Comparison of ENCODE assay signal across 24 cellular contexts in the genomic region with DNA sequence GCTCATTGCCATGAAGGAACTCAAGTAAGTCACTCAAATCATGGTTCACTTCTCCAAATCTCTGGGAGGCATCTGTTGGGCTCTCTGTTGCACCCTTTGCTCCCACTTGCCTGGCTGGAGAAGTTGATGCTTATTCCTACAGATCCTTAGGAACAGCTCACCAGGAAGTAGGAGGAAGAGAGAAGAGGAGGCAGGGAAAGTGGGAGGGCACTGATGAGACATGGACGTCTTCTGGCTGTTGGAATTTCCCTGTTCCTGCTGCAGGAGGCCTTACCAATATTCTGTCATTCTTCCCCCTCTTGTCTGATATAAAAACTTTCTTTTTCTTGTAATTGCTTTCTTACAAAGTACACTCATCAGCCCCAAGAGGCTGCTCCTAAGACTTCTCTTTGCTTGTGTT. TPM values are rescaled to one million over a fixed set of nuclear protein-coding genes. Genes with fewer than 3 reads are reported as not detected.
DNase-seq lines count a peak whose midpoint lies in the region; ATAC-seq, FAIRE-seq and TF ChIP-seq lines count a peak whose summit lies in the region.
"Had no signal": no experiment of that assay in that cellular context is flagged by ENCODE, and none has a peak within 500 bp of the region (broad histone marks: within the 10 kb centered on the region; RNA-seq: fewer than 3 reads in every experiment).

No MANE protein-coding gene starts in this region.

- H2AFZ ChIP-seq in HepG2 (ENCODE audit: low read length): no peak overlapping the region

- no peak for TF ChIP-seq CTCF in HepG2 (CRISPR knock-in tag; IDR thresholded peaks at IDR 0.05)
- no peak for TF ChIP-seq CTCF in right lobe of liver (IDR thresholded peaks at IDR 0.05)
- no peak for TF ChIP-seq CTCF in tibial nerve (IDR thresholded peaks at IDR 0.05)

- POLR2A ChIA-PET in HepG2 (lab: Yijun Ruan, JAX): no interaction called here

- 92% methylated on average over 1 of the region's 1 CpG for WGBS in HepG2 (ENCODE audit: low lambda C conversion rate)
- 69% methylated on average over 1 of the region's 1 CpG for WGBS in right lobe of liver (ENCODE audit: insufficient coverage, low coverage, low lambda C conversion rate, missing lambda C conversion rate)
- WGBS in tibial nerve, 2 donors: 20 to 33% methylated on average over 1 of the region's 1 CpG

- H3K27ac ChIP-seq in HepG2 (ENCODE audit: extremely low read length, insufficient read depth, low read length) (peak overlapping the region; percentile 70), right lobe of liver (no peak overlapping the region), tibial nerve (peak overlapping the region in 3 of 4 donors; percentile 51 to 80 (median 77))

- H3K4me2 ChIP-seq in HepG2 (ENCODE audit: low read depth, low read length): no peak overlapping the region

- H4K20me1 ChIP-seq in HepG2 (ENCODE audit: insufficient read depth, low read length): no peaks in the 10 kb centered on the region

- H3K9me3 ChIP-seq in HepG2 (ENCODE audit: low read length): no peaks in the 10 kb centered on the region
- H3K9me3 ChIP-seq in right lobe of liver: no peaks in the 10 kb centered on the region
- no peaks in the 10 kb centered on the region for H3K9me3 ChIP-seq in tibial nerve

- BruUV-seq in HepG2 (replicated peaks; lab: Mats Ljungman, UMichigan): no TSS peak

- no peak for TF ChIP-seq POLR2A in HepG2 (IDR thresholded peaks at IDR 0.05; ENCODE audit: insufficient read depth in 1 of 2, low read depth in 2 of 2, low read length in 2 of 2)
- TF ChIP-seq POLR2A in right lobe of liver (IDR thresholded peaks at IDR 0.05): no peak
- no peak for TF ChIP-seq POLR2A in tibial nerve (IDR thresholded peaks at IDR 0.05)

- no peak for TF ChIP-seq RAD21 in HepG2 (CRISPR knock-in tag; IDR thresholded peaks at IDR 0.05)

- intact Hi-C loops in HepG2 (cut with micrococcal nuclease; ENCODE audit: unreplicated experiment): loop anchor here (5.0 kb wide), 1 partner anchor 35 kb away; no protein-coding TSS in a partner anchor
- intact Hi-C loops in right lobe of liver (cut with DNase I): no loop called here

- H3K79me2 ChIP-seq in HepG2 (ENCODE audit: insufficient read depth, low read length): peaks cover 2% of the 10 kb centered on the region

- no peak overlapping the region for H3K9ac ChIP-seq in HepG2 (ENCODE audit: insufficient read depth, low read depth, low read length)

- CTCF ChIA-PET in HepG2 (lab: Yijun Ruan, JAX; ENCODE audit: low intra/inter-chr PET ratio, low total read pairs): no interaction called here

- H3K4me3 ChIP-seq in HepG2 (replicated peaks in 1 of 3; ENCODE audit: insufficient read depth in 1 of 3, low read depth in 2 of 3, low read length in 3 of 3): no peak overlapping the region
- no peak overlapping the region for H3K4me3 ChIP-seq in right lobe of liver
- H3K4me3 ChIP-seq in tibial nerve: no peak overlapping the region

- DNase-seq in HepG2 (ENCODE audit: low spot score) (no peak), right lobe of liver (no peak), kidney tubule cell (ENCODE audit: low spot score) (peak; percentile 68), pons (ENCODE audit: low spot score) (peak; percentile 24), tibial nerve (ENCODE audit: low spot score in 2 of 2) (no peak), HCEC 1CT (no peak)
- DNase-seq: 8988T; C1 segment of cervical spinal cord; CD8-positive, alpha-beta T cell; DMS153; GOT3; Kasumi-1; NCI-H1694; NCI-H2081; NCI-H446; NCI-H526 had no signal

- in situ Hi-C loops in HepG2 (cut with HindIII; ENCODE audit: extremely low pct_ligation_motif_present, low pct_unique_long_range_greater_than_20kb): no loop called here

- no peak for FAIRE-seq in HepG2 (lab: Jason Lieb, UNC)
- FAIRE-seq: G401.6, GM12892 had no signal

- H3K4me1 ChIP-seq in HepG2 (ENCODE audit: insufficient read depth, low read length): peaks cover 71% of the 10 kb centered on the region
- H3K4me1 ChIP-seq in right lobe of liver: no peaks in the 10 kb centered on the region
- H3K4me1 ChIP-seq in tibial nerve: peaks cover 0 to 66% (median 21%) of the 10 kb centered on the region in 4 donors

- TF ChIP-seq EP300 in HepG2 (IDR thresholded peaks at IDR 0.05; ENCODE audit: low read depth in 2 of 2, low read length in 2 of 2) (no peak), HepG2 (CRISPR knock-in tag; IDR thresholded peaks at IDR 0.05; ENCODE audit: borderline replicate concordance) (no peak), tibial nerve (IDR thresholded peaks at IDR 0.05) (no peak)

- H3K36me3 ChIP-seq in HepG2 (replicated peaks in 1 of 2; ENCODE audit: control insufficient read depth in 1 of 2, insufficient read depth in 2 of 2, low read length in 2 of 2) (peaks cover 14 to 31% of the 10 kb centered on the region in 2 experiments), right lobe of liver (peaks cover under 1 to 40% (median 13%) of the 10 kb centered on the region in 4 donors), tibial nerve (peaks cover 0 to 64% (median 5%) of the 10 kb centered on the region in 3 donors)

- ATAC-seq in HepG2 (no peak), right lobe of liver (no peak), GM18519 (IDR thresholded peaks at IDR 0.05; ENCODE audit: low FRiP score, unreplicated experiment) (no peak), GM19452 (IDR thresholded peaks at IDR 0.05; ENCODE audit: unreplicated experiment) (no peak)
- ATAC-seq: CD8-positive, alpha-beta T cell; HCT116; Right ventricle myocardium inferior had no signal

- H3K27me3 ChIP-seq in HepG2 (ENCODE audit: control insufficient read depth in 1 of 2, insufficient read depth in 2 of 2, low read length in 2 of 2) (no peaks in the 10 kb centered on the region), right lobe of liver (no peaks in the 10 kb centered on the region), tibial nerve (no peaks in the 10 kb centered on the region)

RNA-seq across cellular contexts. Expression of gene POLR2F, which starts 13.6 kb away (rescaled TPM):
- total RNA-seq in HepG2 (2016; rRNA removed; fragmentation: Illumina TruSeq; extraction: Trizol) (135 and 147 TPM in 2 replicates), right lobe of liver (10 to 100 TPM; 42.4 to 60.5 (median 56.3) TPM), tibial nerve (100 to 1,000 TPM in 3 of 4 donors, 10 to 100 TPM in 1; 54.7 to 181 (median 120) TPM)
- 107 and 130 TPM in 2 replicates for total RNA-seq in HepG2 (2016; cell fraction: cytosol; rRNA removed; fragmentation: Illumina TruSeq; extraction: Trizol; ENCODE audit: low read depth)
- 141 and 150 TPM in 2 replicates for total RNA-seq in HepG2 (2016; cell fraction: insoluble cytoplasmic fraction; rRNA removed; fragmentation: Illumina TruSeq; extraction: Trizol)
- 184 and 188 TPM in 2 replicates for total RNA-seq in HepG2 (2016; cell fraction: membrane; rRNA removed; fragmentation: Illumina TruSeq; extraction: Trizol)
- 49.0 and 50.7 TPM in 2 replicates for total RNA-seq in HepG2 (2016; cell fraction: nucleus; rRNA removed; fragmentation: Illumina TruSeq; extraction: Trizol)
- polyA plus RNA-seq in HepG2 (2011; rRNA removed): 136 and 158 TPM in 2 replicates
- polyA plus RNA-seq in HepG2 (2011; cell fraction: cytosol; rRNA removed): 155 and 221 TPM in 2 replicates
- 72.1 and 83.3 TPM in 2 replicates for polyA plus RNA-seq in HepG2 (2011; cell fraction: nucleus; rRNA removed)
- polyA plus RNA-seq in HepG2 (2012): 135 and 152 TPM in 2 replicates
- 196 and 219 TPM in 2 replicates for polyA plus RNA-seq in HepG2 (2016; cell fraction: cytosol; fragmentation: Illumina TruSeq; extraction: Trizol; ENCODE audit: low read depth)
- 220 TPM in 2 replicates for polyA plus RNA-seq in HepG2 (2016; cell fraction: insoluble cytoplasmic fraction; fragmentation: Illumina TruSeq; extraction: Trizol; ENCODE audit: low read depth)
- polyA plus RNA-seq in HepG2 (2016; cell fraction: membrane; fragmentation: Illumina TruSeq; extraction: Trizol; ENCODE audit: low read depth): 238 and 251 TPM in 2 replicates
- 117 and 120 TPM in 2 replicates for polyA plus RNA-seq in HepG2 (2016; cell fraction: nucleus; fragmentation: Illumina TruSeq; extraction: Trizol; ENCODE audit: insufficient read depth, low read depth)
- polyA minus RNA-seq in HepG2 (2011; rRNA and poly(A)+ RNA removed; ENCODE audit: low replicate concordance): 30.1 and 40.6 TPM in 2 replicates
- polyA minus RNA-seq in HepG2 (2011; cell fraction: cytosol; rRNA and poly(A)+ RNA removed): 33.1 TPM in 2 replicates
- 14.9 and 15.7 TPM in 2 replicates for polyA minus RNA-seq in HepG2 (2011; cell fraction: nucleus; rRNA and poly(A)+ RNA removed)

RNA-seq across cellular contexts. Expression of gene C22orf23, which starts 13.7 kb away (rescaled TPM):
- total RNA-seq in HepG2 (2016; rRNA removed; fragmentation: Illumina TruSeq; extraction: Trizol): 0.24 and 0.32 TPM in 2 replicates
- total RNA-seq in HepG2 (2016; cell fraction: cytosol; rRNA removed; fragmentation: Illumina TruSeq; extraction: Trizol; ENCODE audit: low read depth): 0.40 and 0.44 TPM in 2 replicates
- 0.22 and 0.28 TPM in 2 replicates for total RNA-seq in HepG2 (2016; cell fraction: insoluble cytoplasmic fraction; rRNA removed; fragmentation: Illumina TruSeq; extraction: Trizol)
- 0.68 and 1.1 TPM in 2 replicates for total RNA-seq in HepG2 (2016; cell fraction: membrane; rRNA removed; fragmentation: Illumina TruSeq; extraction: Trizol)
- total RNA-seq in HepG2 (2016; cell fraction: nucleus; rRNA removed; fragmentation: Illumina TruSeq; extraction: Trizol): 0.50 TPM in 2 replicates
- 0.21 and 0.24 TPM in 2 replicates for polyA plus RNA-seq in HepG2 (2011; rRNA removed)
- polyA plus RNA-seq in HepG2 (2011; cell fraction: cytosol; rRNA removed): 0.13 and 0.25 TPM in 2 replicates
- polyA plus RNA-seq in HepG2 (2011; cell fraction: nucleus; rRNA removed): 0.34 and 0.45 TPM in 2 replicates
- polyA plus RNA-seq in HepG2 (2012): 0.21 and 0.31 TPM in 2 replicates
- 0.36 and 0.62 TPM in 2 replicates for polyA plus RNA-seq in HepG2 (2016; cell fraction: cytosol; fragmentation: Illumina TruSeq; extraction: Trizol; ENCODE audit: low read depth)
- polyA plus RNA-seq in HepG2 (2016; cell fraction: insoluble cytoplasmic fraction; fragmentation: Illumina TruSeq; extraction: Trizol; ENCODE audit: low read depth): 0.39 and 0.41 TPM in 2 replicates
- polyA plus RNA-seq in HepG2 (2016; cell fraction: membrane; fragmentation: Illumina TruSeq; extraction: Trizol; ENCODE audit: low read depth): 0.43 and 0.85 TPM in 2 replicates
- 0.55 TPM in 1 of 2 replicates, not detected in the other for polyA plus RNA-seq in HepG2 (2016; cell fraction: nucleus; fragmentation: Illumina TruSeq; extraction: Trizol; ENCODE audit: insufficient read depth, low read depth)
- polyA minus RNA-seq in HepG2 (2011; rRNA and poly(A)+ RNA removed; ENCODE audit: low replicate concordance): 0.21 and 0.34 TPM in 2 replicates
- polyA minus RNA-seq in HepG2 (2011; cell fraction: cytosol; rRNA and poly(A)+ RNA removed): not detected in 2 replicates
- polyA minus RNA-seq in HepG2 (2011; cell fraction: nucleus; rRNA and poly(A)+ RNA removed): 0.77 TPM in 1 of 2 replicates, not detected in the other
- under 1 TPM in 1 of 6 experiments, not detected in 5; 0.40 TPM for total RNA-seq in right lobe of liver
- under 1 TPM in 1 of 4 donors, not detected in 3; 0.21 TPM for total RNA-seq in tibial nerve
- total RNA-seq: MCF 10A had no signal

RNA-seq across cellular contexts. Expression of gene SOX10, which starts 17.2 kb away (rescaled TPM):
- total RNA-seq in HepG2 (2016; rRNA removed; fragmentation: Illumina TruSeq; extraction: Trizol) (not detected in 2 replicates), right lobe of liver (under 1 TPM in 2 of 6 experiments, not detected in 4; 0.24 to 0.29 TPM), tibial nerve (10 to 100 TPM; 59.9 to 94.0 (median 84.2) TPM)
- not detected in 2 replicates for total RNA-seq in HepG2 (2016; cell fraction: cytosol; rRNA removed; fragmentation: Illumina TruSeq; extraction: Trizol; ENCODE audit: low read depth)
- total RNA-seq in HepG2 (2016; cell fraction: insoluble cytoplasmic fraction; rRNA removed; fragmentation: Illumina TruSeq; extraction: Trizol): not detected in 2 replicates
- not detected in 2 replicates for total RNA-seq in HepG2 (2016; cell fraction: membrane; rRNA removed; fragmentation: Illumina TruSeq; extraction: Trizol)
- not detected in 2 replicates for total RNA-seq in HepG2 (2016; cell fraction: nucleus; rRNA removed; fragmentation: Illumina TruSeq; extraction: Trizol)
- not detected in 2 replicates for polyA plus RNA-seq in HepG2 (2011; rRNA removed)
- not detected in 2 replicates for polyA plus RNA-seq in HepG2 (2011; cell fraction: cytosol; rRNA removed)
- not detected in 2 replicates for polyA plus RNA-seq in HepG2 (2011; cell fraction: nucleus; rRNA removed)
- 0.04 TPM in 1 of 2 replicates, not detected in the other for polyA plus RNA-seq in HepG2 (2012)
- polyA plus RNA-seq in HepG2 (2016; cell fraction: cytosol; fragmentation: Illumina TruSeq; extraction: Trizol; ENCODE audit: low read depth): not detected in 2 replicates
- polyA plus RNA-seq in HepG2 (2016; cell fraction: insoluble cytoplasmic fraction; fragmentation: Illumina TruSeq; extraction: Trizol; ENCODE audit: low read depth): not detected in 2 replicates
- not detected in 2 replicates for polyA plus RNA-seq in HepG2 (2016; cell fraction: membrane; fragmentation: Illumina TruSeq; extraction: Trizol; ENCODE audit: low read depth)
- not detected in 2 replicates for polyA plus RNA-seq in HepG2 (2016; cell fraction: nucleus; fragmentation: Illumina TruSeq; extraction: Trizol; ENCODE audit: insufficient read depth, low read depth)
- not detected in 2 replicates for polyA minus RNA-seq in HepG2 (2011; rRNA and poly(A)+ RNA removed; ENCODE audit: low replicate concordance)
- polyA minus RNA-seq in HepG2 (2011; cell fraction: cytosol; rRNA and poly(A)+ RNA removed): not detected in 2 replicates
- not detected in 2 replicates for polyA minus RNA-seq in HepG2 (2011; cell fraction: nucleus; rRNA and poly(A)+ RNA removed)
- total RNA-seq: CD8-positive, alpha-beta T cell; Daoy; MCF 10A had no signal

Comparison
In these comparisons a context has a peak if more than half of its experiments do, and no peak if none do; other contexts are left out.
1. H3K27ac ChIP-seq: peak in HepG2 (single experiment) and tibial nerve (3 of 4); none in right lobe of liver (0 of 3).
2. DNase-seq: peak in kidney tubule cell (single experiment) and pons (single experiment); none in HepG2 (single experiment), right lobe of liver (0 of 3), tibial nerve (0 of 2) and HCEC 1CT (single experiment).
3. RNA of gene SOX10, which starts 17.2 kb away (total RNA-seq): 59.9 to 94.0 TPM in tibial nerve; 0.24 to 0.29 TPM in right lobe of liver and not detected in HepG2; every median in the first group is over 10 times any median in the second.